Comparison of ENCODE assay signal across 21 cellular contexts in genomic region chr7:128713794-128714193, GRCh38.
"Had no signal": no experiment of that assay in that cellular context is flagged by ENCODE, and none has a peak within 500 bp of the region (broad histone marks: within the 10 kb centered on the region; RNA-seq: fewer than 3 reads in every experiment).

No MANE protein-coding gene starts in this region.

- H3K9me3 ChIP-seq: breast epithelium, lower lobe of right lung, pancreas, thoracic aorta had no signal

- H3K36me3 ChIP-seq: breast epithelium, lower lobe of right lung, neural progenitor cell, pancreas, thoracic aorta had no signal

- H3K4me1 ChIP-seq: breast epithelium, lower lobe of right lung, pancreas had no signal

- ATAC-seq: esophagus mucosa, lower lobe of right lung, pancreas had no signal

- H3K4me2 ChIP-seq: hepatocyte, neural progenitor cell had no signal

- DNase-seq: activated CD4-positive, alpha-beta T cell treated with anti-CD3 and anti-CD28 coated beads for 1 hour; activated CD4-positive, alpha-beta T cell treated with anti-CD3 and anti-CD28 coated beads, Interleukin-2, amount 50 U/mL, for 4 hours; activated naive CD4-positive, alpha-beta T cell treated with Interleukin-2 at 50 U/mL for 16 hours; activated T-cell treated with anti-CD3 and anti-CD28 coated beads for 4 hours; aorta; endodermal cell; lower lobe of right lung; midbrain; naive B cell; pancreas; retina; stimulated activated CD4-positive, alpha-beta T cell treated with anti-CD3 and anti-CD28 coated beads, Interleukin-12 subunit alpha, Interleukin-12 subunit beta, amount 100 ng/mL, for 4 hours; stimulated activated CD4-positive, alpha-beta T cell treated with anti-CD3 and anti-CD28 coated beads, Interleukin-2, amount 100 ng/mL, for 24 hours; T-helper 1 cell; T1000 had no signal

- H3K27ac ChIP-seq: breast epithelium, hepatocyte, lower lobe of right lung, neural progenitor cell, pancreas, thoracic aorta, VCaP had no signal

- H2AFZ ChIP-seq: hepatocyte, neural progenitor cell had no signal

- H3K79me2 ChIP-seq: hepatocyte had no signal

- H3K27me3 ChIP-seq: breast epithelium, hepatocyte, neural progenitor cell, pancreas had no signal

- H3K4me3 ChIP-seq: breast epithelium, hepatocyte, lower lobe of right lung, neural progenitor cell, pancreas, thoracic aorta had no signal
